Comparison of ENCODE assay signal across 8 cellular contexts in the genomic region with DNA sequence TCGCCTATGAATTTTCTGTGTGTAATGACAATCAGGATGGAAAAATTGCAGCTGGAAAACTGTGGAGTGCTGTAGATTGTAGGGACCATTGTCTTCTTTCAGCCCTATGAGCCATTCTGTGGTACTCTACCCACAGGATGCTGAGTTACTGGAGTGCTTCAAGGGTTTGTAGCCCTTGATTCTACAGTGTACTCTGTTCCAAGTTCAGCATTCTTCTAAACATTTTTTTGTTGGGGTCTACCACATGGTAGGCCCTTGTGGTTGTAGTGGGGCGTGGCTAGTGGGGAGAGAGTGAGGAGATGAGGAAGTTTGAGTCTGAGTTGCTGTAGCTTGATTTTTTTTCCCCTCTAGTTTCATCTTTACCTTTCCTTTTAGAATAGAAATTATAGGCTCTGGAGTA. TPM values are rescaled to one million over a fixed set of nuclear protein-coding genes. Genes with fewer than 3 reads are reported as not detected.
DNase-seq lines count a peak whose midpoint lies in the region; ATAC-seq and TF ChIP-seq lines count a peak whose summit lies in the region.

No MANE protein-coding gene starts in this region.

- no peak overlapping the region for H3K4me3 ChIP-seq in RWPE2 (ENCODE audit: severe bottlenecking)
- H3K4me3 ChIP-seq in uterus, result no peak overlapping the region

- no peak for TF ChIP-seq POLR2A in uterus (IDR thresholded peaks at IDR 0.05)

- peak; percentile 79 for ATAC-seq in GM18519 (IDR thresholded peaks at IDR 0.05; ENCODE audit: low FRiP score, unreplicated experiment)
- peak; percentile 80 for ATAC-seq in HG02852 (IDR thresholded peaks at IDR 0.05; ENCODE audit: unreplicated experiment)
- peak; percentile 53 for ATAC-seq in RWPE2 (ENCODE audit: low read depth)
- ATAC-seq in GM19452 (IDR thresholded peaks at IDR 0.05; ENCODE audit: unreplicated experiment), result no peak
- ATAC-seq in GM18873 (IDR thresholded peaks at IDR 0.05; ENCODE audit: low FRiP score, unreplicated experiment), result no peak

- H3K27me3 ChIP-seq in RWPE2 (ENCODE audit: insufficient read depth, poor library complexity, severe bottlenecking) (no peaks in the 10 kb centered on the region), uterus (no peaks in the 10 kb centered on the region)

- intact Hi-C loops in uterus (cut with DNase I; ENCODE audit: low total_unique reads), result no loop called here

- peaks cover 13% of the 10 kb centered on the region for H3K36me3 ChIP-seq in RWPE2 (ENCODE audit: low read depth)
- no peaks in the 10 kb centered on the region for H3K36me3 ChIP-seq in uterus

- peak overlapping the region; percentile 98 for H3K27ac ChIP-seq in RWPE2 (ENCODE audit: poor library complexity, severe bottlenecking)
- no peak overlapping the region for H3K27ac ChIP-seq in uterus

- TF ChIP-seq CTCF in RWPE2 (IDR thresholded peaks at IDR 0.05; ENCODE audit: poor library complexity, severe bottlenecking) (no peak), uterus (IDR thresholded peaks at IDR 0.05) (no peak)

- peak; percentile 55 for DNase-seq in RWPE2 (ENCODE audit: low spot score)
- DNase-seq in dermis blood vessel endothelial cell, result peak; percentile 52
- DNase-seq in stimulated activated CD8-positive, alpha-beta memory T cell treated with anti-CD3 and anti-CD28 coated beads, Interleukin-2, amount 100 ng/mL, for 1 hour (ENCODE audit: low read depth in 2 of 2), result peak; percentile 14 to 16
- no peak for DNase-seq in uterus

- H3K9me3 ChIP-seq in RWPE2 (ENCODE audit: severe bottlenecking), result no peaks in the 10 kb centered on the region
- no peaks in the 10 kb centered on the region for H3K9me3 ChIP-seq in uterus

- peaks cover 52% of the 10 kb centered on the region for H3K4me1 ChIP-seq in RWPE2 (ENCODE audit: insufficient read depth, poor library complexity, severe bottlenecking)
- H3K4me1 ChIP-seq in uterus, result no peaks in the 10 kb centered on the region

RNA-seq across cellular contexts. Expression of a gene that starts 33.5 kb away (rescaled TPM):
- 57.4 and 67.6 TPM in 2 replicates for total RNA-seq in dermis blood vessel endothelial cell
- total RNA-seq in uterus, result 10 to 100 TPM; 43.0 to 66.5 (median 58.2) TPM

Comparison
In these comparisons a context has a peak if more than half of its experiments do, and no peak if none do; other contexts are left out.
1. ATAC-seq: peak in GM18519 (single experiment), HG02852 (single experiment) and RWPE2 (single experiment); none in GM19452 (single experiment) and GM18873 (single experiment).
2. DNase-seq: peak in RWPE2 (single experiment), dermis blood vessel endothelial cell (single experiment) and stimulated activated CD8-positive, alpha-beta memory T cell treated with anti-CD3 and anti-CD28 coated beads, Interleukin-2, amount 100 ng/mL, for 1 hour (2 of 2); none in uterus (0 of 2).